ENCODE assay signal across 12 cellular contexts in genomic region chr18:79796531-79797390, GRCh38. TPM values are rescaled to one million over a fixed set of nuclear protein-coding genes. Genes with fewer than 3 reads are reported as not detected.
DNase-seq lines count a peak whose midpoint lies in the region; ATAC-seq and TF ChIP-seq lines count a peak whose summit lies in the region.
"Had no signal": no experiment of that assay in that cellular context is flagged by ENCODE, and none has a peak within 500 bp of the region (broad histone marks: within the 10 kb centered on the region; RNA-seq: fewer than 3 reads in every experiment).

No MANE protein-coding gene starts in this region.

- no peaks in the 10 kb centered on the region for H3K79me1 ChIP-seq in IMR-90 (ENCODE audit: low read depth in 1 of 2, low read length in 2 of 2)

- H3K79me2 ChIP-seq in SK-N-SH (ENCODE audit: insufficient read depth) = no peaks in the 10 kb centered on the region

- H3K4me2 ChIP-seq in SK-N-SH (no peak overlapping the region), IMR-90 (ENCODE audit: low read depth, low read length) (no peak overlapping the region; the same call in 1 of the 2 replicates)

- H3K27me3 Mint-ChIP-seq in dendritic cell treated with granulocyte-macrophage colony-stimulating factor and Interleukin-4, amounts not matched to agents 40 ng/mL and 50 ng/mL, for 4 days = peaks cover 70% of the 10 kb centered on the region
- peaks cover 39% of the 10 kb centered on the region for H3K27me3 Mint-ChIP-seq in osteocyte (ENCODE audit: unreplicated experiment)

- no peak overlapping the region for H3K14ac ChIP-seq in IMR-90 (replicated peaks; ENCODE audit: low read depth, low read length)

- in situ Hi-C loops in IMR-90 (cut with MboI; ENCODE audit: low sequenced_read_pairs) = no loop called here

- intact Hi-C loops in IMR-90 (cut with micrococcal nuclease) = loop anchor here (5.0 kb wide), 2 partner anchors 156 to 171 kb away; partner anchors contain the start of gene SLC66A2
- intact Hi-C loops in dendritic cell treated with granulocyte-macrophage colony-stimulating factor and Interleukin-4, amounts not matched to agents 40 ng/mL and 50 ng/mL, for 4 days (cut with micrococcal nuclease) = loop anchor here (10.0 kb wide), 2 partner anchors 158 to 188 kb away; partner anchors contain the start of genes SLC66A2 and TXNL4A

- no peak overlapping the region for H3K27ac ChIP-seq in SK-N-SH (ENCODE audit: low read depth in 2 of 2, low read length in 1 of 2)
- no peak overlapping the region for H3K27ac ChIP-seq in IMR-90 (ENCODE audit: insufficient read depth, low read length)
- H3K27ac ChIP-seq in gastroesophageal sphincter = no peak overlapping the region
- H3K27ac ChIP-seq: HL-60, RWPE1 had no signal

- TF ChIP-seq POLR2A in IMR-90 (IDR thresholded peaks at IDR 0.05; ENCODE audit: low read depth, low read length) = no peak
- no peak for TF ChIP-seq POLR2A in gastroesophageal sphincter (IDR thresholded peaks at IDR 0.05)

- H4K5ac ChIP-seq in IMR-90 (ENCODE audit: low read depth, low read length) = no peak overlapping the region

- no peak overlapping the region for H2AK9ac ChIP-seq in IMR-90 (replicated peaks; ENCODE audit: low read depth, low read length, poor library complexity)

- POLR2A ChIA-PET in SK-N-SH (lab: Yijun Ruan, JAX) = no interaction called here
- POLR2A ChIA-PET in IMR-90 (lab: Charles Lee; ENCODE audit: unreplicated experiment) = no interaction called here

- WGBS in SK-N-SH (ENCODE audit: low lambda C conversion rate) = 10% methylated on average over 9 of the region's 21 CpGs
- 27% methylated on average over 10 of the region's 21 CpGs; no CpG with 5 or more reads in 1 of the 2 experiments for WGBS in IMR-90 (ENCODE audit: extremely low coverage in 2 of 2, insufficient read length in 1 of 2), 2 experiments
- WGBS in gastroesophageal sphincter (ENCODE audit: low coverage in 1 of 2), 2 donors = 17 to 23% methylated on average over 1 to 9 of the region's 21 CpGs

- TF ChIP-seq EP300 in SK-N-SH (IDR thresholded peaks at IDR 0.05; ENCODE audit: borderline replicate concordance in 1 of 2, low read depth in 1 of 2, low read length in 1 of 2) = no peak
- no peak for TF ChIP-seq EP300 in gastroesophageal sphincter (IDR thresholded peaks at IDR 0.05)

- H3K4me3 Mint-ChIP-seq in dendritic cell treated with granulocyte-macrophage colony-stimulating factor and Interleukin-4, amounts not matched to agents 40 ng/mL and 50 ng/mL, for 4 days = peak overlapping the region; percentile 58
- H3K4me3 Mint-ChIP-seq in osteocyte (ENCODE audit: unreplicated experiment) = peak overlapping the region; percentile 60

- TF ChIP-seq RAD21 in SK-N-SH (IDR thresholded peaks at IDR 0.05; ENCODE audit: low read length) (no peak), IMR-90 (IDR thresholded peaks at IDR 0.05; ENCODE audit: low read length) (no peak)

- peaks cover 59% of the 10 kb centered on the region for H3K4me1 Mint-ChIP-seq in dendritic cell treated with granulocyte-macrophage colony-stimulating factor and Interleukin-4, amounts not matched to agents 40 ng/mL and 50 ng/mL, for 4 days (ENCODE audit: low read depth)
- peaks cover 6% of the 10 kb centered on the region for H3K4me1 Mint-ChIP-seq in osteocyte (ENCODE audit: unreplicated experiment)

- CTCF ChIA-PET in SK-N-SH (lab: Yijun Ruan, JAX) = no interaction called here
- CTCF ChIA-PET in IMR-90 (lab: Yijun Ruan, JAX) = no interaction called here

- no TSS peak for BruUV-seq in IMR-90 (replicated peaks; lab: Mats Ljungman, UMichigan)

- H3K36me3 ChIP-seq in SK-N-SH (replicated peaks in 1 of 2; ENCODE audit: control insufficient read depth in 1 of 2, insufficient read depth in 2 of 2, low read length in 1 of 2) = no peaks in the 10 kb centered on the region
- no peaks in the 10 kb centered on the region for H3K36me3 ChIP-seq in IMR-90 (ENCODE audit: control insufficient read depth, insufficient read depth, low read length)
- H3K36me3 ChIP-seq in gastroesophageal sphincter = no peaks in the 10 kb centered on the region

- H3K27me3 ChIP-seq in SK-N-SH (ENCODE audit: insufficient read depth) (peaks cover 74% of the 10 kb centered on the region), IMR-90 (ENCODE audit: control insufficient read depth, insufficient read depth, low read length) (peaks cover 30% of the 10 kb centered on the region), gastroesophageal sphincter (peaks cover 73% of the 10 kb centered on the region)

- ATAC-seq in SK-N-SH treated with all-trans-retinoic acid at 6 μM for 48 hours (0 out of 3 replicates have a peak, but pooled peaks have one; percentile 24), IMR-90 (ENCODE audit: low read depth) (no peak), gastroesophageal sphincter (no peak)
- ATAC-seq: activated CD4-positive, CD25-positive, alpha-beta regulatory T cell treated with anti-CD3 and anti-CD28 coated beads, Interleukin-2, amount 50 U/mL, for 24 hours had no signal

- H3K4me3 ChIP-seq in SK-N-SH (ENCODE audit: low read depth in 2 of 2, low read length in 1 of 2) (no peak overlapping the region), IMR-90 (ENCODE audit: insufficient read depth, low read depth, low read length) (no peak overlapping the region), gastroesophageal sphincter (no peak overlapping the region)

- no peak overlapping the region for H3K18ac ChIP-seq in IMR-90 (ENCODE audit: low read depth, low read length)

- H3K4me1 ChIP-seq in SK-N-SH (ENCODE audit: control insufficient read depth in 1 of 2, insufficient read depth in 2 of 2, low read depth in 1 of 2, low read length in 1 of 2) = peaks cover 0 to under 1% of the 10 kb centered on the region in 2 experiments; a peak in 1 of 4 replicates
- peaks cover 11% of the 10 kb centered on the region for H3K4me1 ChIP-seq in IMR-90 (ENCODE audit: control insufficient read depth, insufficient read depth, low read length)
- peaks cover 0 to 24% (median 14%) of the 10 kb centered on the region in 3 donors for H3K4me1 ChIP-seq in gastroesophageal sphincter

- DNase-seq in SK-N-SH = no peak
- DNase-seq in IMR-90 = no peak
- no peak for DNase-seq in osteocyte (ENCODE audit: extremely low spot score, unreplicated experiment)
- no peak for DNase-seq in NCI-H1105 treated with DMSO at 0.1 percent for 48 hours (lab: John Stamatoyannopoulos, UW)
- DNase-seq in foreskin melanocyte = no peak
- DNase-seq: NCI-H1048 had no signal

- no peaks in the 10 kb centered on the region for H3K9me3 Mint-ChIP-seq in dendritic cell treated with granulocyte-macrophage colony-stimulating factor and Interleukin-4, amounts not matched to agents 40 ng/mL and 50 ng/mL, for 4 days
- H3K9me3 Mint-ChIP-seq in osteocyte (ENCODE audit: unreplicated experiment) = no peaks in the 10 kb centered on the region

- H3K36me3 Mint-ChIP-seq in dendritic cell treated with granulocyte-macrophage colony-stimulating factor and Interleukin-4, amounts not matched to agents 40 ng/mL and 50 ng/mL, for 4 days (ENCODE audit: low read depth) = no peaks in the 10 kb centered on the region
- no peaks in the 10 kb centered on the region for H3K36me3 Mint-ChIP-seq in osteocyte (ENCODE audit: unreplicated experiment)

- H2AFZ ChIP-seq in SK-N-SH (ENCODE audit: low read depth) = no peak overlapping the region
- no peak overlapping the region for H2AFZ ChIP-seq in IMR-90 (replicated peaks; ENCODE audit: low read length, poor library complexity)

- no peak overlapping the region for H3K27ac Mint-ChIP-seq in dendritic cell treated with granulocyte-macrophage colony-stimulating factor and Interleukin-4, amounts not matched to agents 40 ng/mL and 50 ng/mL, for 4 days
- H3K27ac Mint-ChIP-seq in osteocyte (ENCODE audit: unreplicated experiment) = no peak overlapping the region

- H4K20me1 ChIP-seq in SK-N-SH (ENCODE audit: insufficient read depth) = no peaks in the 10 kb centered on the region
- H4K20me1 ChIP-seq in IMR-90 (ENCODE audit: insufficient read depth, low read length) = peaks cover 4% of the 10 kb centered on the region; the same call in 1 of the 2 replicates

- H3K23ac ChIP-seq in IMR-90 (ENCODE audit: low read depth, low read length) = peak overlapping the region; percentile 49; the same call in 1 of the 2 replicates

- H3K56ac ChIP-seq in IMR-90 (ENCODE audit: extremely low read depth, insufficient read depth, low read length) = no peak overlapping the region

- no peaks in the 10 kb centered on the region for H3F3A ChIP-seq in SK-N-SH (replicated peaks; ENCODE audit: insufficient read depth)

- H2BK5ac ChIP-seq in IMR-90 (ENCODE audit: low read depth, low read length, poor library complexity, severe bottlenecking) = no peak overlapping the region

- H2BK15ac ChIP-seq in IMR-90 (ENCODE audit: low read depth, low read length) = peak overlapping the region; percentile 56; the same call in 1 of the 3 replicates

- H3K9me1 ChIP-seq in IMR-90 (ENCODE audit: insufficient read depth, low read length) = peaks cover 11% of the 10 kb centered on the region

- no peak overlapping the region; the same call in 1 of the 2 replicates for H3K4ac ChIP-seq in IMR-90 (ENCODE audit: low read depth, low read length)

- H3K9ac ChIP-seq in SK-N-SH (no peak overlapping the region), IMR-90 (ENCODE audit: low read depth, low read length) (no peak overlapping the region)

- H2BK120ac ChIP-seq in IMR-90 (ENCODE audit: low read depth, low read length) = no peak overlapping the region

- dilution Hi-C loops in IMR-90 (cut with HindIII; ENCODE audit: low sequenced_read_pairs, unreplicated experiment) = no loop called here

- H3K9me2 ChIP-seq in SK-N-SH = no peaks in the 10 kb centered on the region

- peak overlapping the region; percentile 74; the same call in 1 of the 2 replicates for H2AK5ac ChIP-seq in IMR-90 (ENCODE audit: low read depth, low read length)

- H4K8ac ChIP-seq in IMR-90 (ENCODE audit: low read depth in 2 of 2, low read length in 2 of 2) = no peak overlapping the region

- no peak overlapping the region for H2BK20ac ChIP-seq in IMR-90 (ENCODE audit: low read depth, low read length)

- H3K9me3 ChIP-seq in SK-N-SH (no peaks in the 10 kb centered on the region), IMR-90 (ENCODE audit: control insufficient read depth, insufficient read depth, low read length) (no peaks in the 10 kb centered on the region), gastroesophageal sphincter (no peaks in the 10 kb centered on the region)

- no peak for TF ChIP-seq CTCF in SK-N-SH (IDR thresholded peaks at IDR 0.05)
- TF ChIP-seq CTCF in IMR-90 (conservative IDR thresholded peaks at IDR 0.05; ENCODE audit: low read depth, low read length) = no peak
- TF ChIP-seq CTCF in osteocyte (IDR thresholded peaks at IDR 0.05) = no peak
- no peak for TF ChIP-seq CTCF in gastroesophageal sphincter (IDR thresholded peaks at IDR 0.05)

- H4K91ac ChIP-seq in IMR-90 (ENCODE audit: insufficient read depth, low read depth, low read length) = no peak overlapping the region

RNA-seq across cellular contexts. Expression of gene KCNG2, which starts 1.0 kb away (rescaled TPM):
- polyA plus RNA-seq in SK-N-SH (2012; rRNA removed) (not detected in 2 replicates), IMR-90 (2012; rRNA removed) (0.09 TPM in 1 of 2 replicates, not detected in the other)
- not detected in 2 replicates for polyA plus RNA-seq in SK-N-SH (2012; cell fraction: cytosol; rRNA removed)
- polyA plus RNA-seq in SK-N-SH (2012; cell fraction: nucleus; rRNA removed) = not detected in 2 replicates
- total RNA-seq in IMR-90 (2012; rRNA removed) (not detected in 2 replicates), osteocyte (not detected in 2 replicates), gastroesophageal sphincter (under 1 TPM in 1 of 4 donors, not detected in 3; 0.27 TPM)
- polyA plus RNA-seq in IMR-90 (2012; cell fraction: cytosol; rRNA removed) = 0.16 TPM in 1 of 2 replicates, not detected in the other
- 0.07 TPM in 1 of 2 replicates, not detected in the other for polyA plus RNA-seq in IMR-90 (2012; cell fraction: nucleus; rRNA removed; ENCODE audit: low replicate concordance)
